Comparison of ENCODE assay signal across 11 cellular contexts in genomic region chr9:136751814-136752213, GRCh38. TPM values are rescaled to one million over a fixed set of nuclear protein-coding genes. Genes with fewer than 3 reads are reported as not detected.
"Had no signal": no experiment of that assay in that cellular context is flagged by ENCODE, and none has a peak within 500 bp of the region (broad histone marks: within the 10 kb centered on the region; RNA-seq: fewer than 3 reads in every experiment).

No MANE protein-coding gene starts in this region.

- H3K4me3 ChIP-seq: GM23338 had no signal

- H3K9ac ChIP-seq: KMS-11 had no signal

- H3K4me2 ChIP-seq: GM23338, KMS-11 had no signal

- DNase-seq: H9, HCEC 1CT, HFFc6, Karpas-422, KBM-7 had no signal

- ATAC-seq: GM23338, HepG2 had no signal

- H3K4me3 Mint-ChIP-seq: GM23338, H9, HFFc6 had no signal

- H2AFZ ChIP-seq: GM23338 had no signal

- H3K4me1 Mint-ChIP-seq: GM23338 had no signal

- H3K27ac ChIP-seq: KMS-11 had no signal

- H3K27ac Mint-ChIP-seq: GM23338, H9, HFFc6 had no signal

- FAIRE-seq: H1, H54, HepG2 had no signal

RNA-seq across cellular contexts. Expression of gene LCN6, which starts 3.5 kb away (rescaled TPM):
- total RNA-seq: GM23338, H1, H9, HepG2, HFFc6, HT1080 had no signal
- polyA plus RNA-seq: GM23338, H1, HepG2 had no signal

RNA-seq across cellular contexts. Expression of gene LCN8, which starts 6.2 kb away (rescaled TPM):
- total RNA-seq: GM23338, H1, H9, HepG2, HFFc6, HT1080 had no signal
- polyA plus RNA-seq: GM23338 had no signal

RNA-seq across cellular contexts. Expression of gene LCN10, which starts 9.1 kb away (rescaled TPM):
- total RNA-seq: HFFc6, HT1080 had no signal

RNA-seq across cellular contexts. Expression of gene LCN15, which starts 12.5 kb away (rescaled TPM):
- total RNA-seq: H9, HFFc6, HT1080 had no signal
